In the genomic region with DNA sequence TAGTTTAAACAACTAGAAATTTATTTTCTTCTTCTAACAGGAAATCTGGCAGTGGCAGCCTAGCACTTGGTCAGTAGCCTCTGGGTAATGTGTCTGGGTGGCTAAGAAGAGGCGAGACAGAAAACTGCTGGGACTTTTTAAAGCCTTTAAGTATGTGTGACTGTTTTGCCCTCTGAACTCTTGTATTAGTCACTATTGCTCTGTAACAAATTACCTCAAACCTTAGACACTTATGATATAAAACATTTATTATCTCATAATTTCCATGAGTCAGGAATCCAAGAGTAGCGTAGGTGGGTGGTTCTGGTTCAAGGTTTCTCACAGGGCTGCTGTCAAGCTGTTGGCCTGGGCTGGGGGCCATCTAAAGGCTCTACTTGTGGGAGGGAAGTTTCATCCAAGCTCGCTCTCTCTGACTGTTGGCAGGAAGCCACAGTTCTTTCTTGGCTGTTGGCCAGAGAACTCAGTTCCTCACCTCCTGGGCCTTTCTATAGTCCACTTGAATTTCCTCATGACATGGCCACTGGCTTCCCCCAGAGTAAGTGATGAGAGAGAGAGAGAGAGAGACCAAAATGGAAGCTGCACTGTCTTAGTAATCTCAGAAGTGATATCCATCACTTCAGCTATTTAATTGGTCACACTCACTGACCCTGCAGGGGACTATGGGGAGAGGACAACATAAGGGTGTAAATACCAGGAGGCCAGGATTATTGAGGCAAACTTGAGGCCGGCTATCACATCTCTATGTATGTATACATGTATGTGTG, we compare ENCODE assay signal across 8 cellular contexts. TPM values are rescaled to one million over a fixed set of nuclear protein-coding genes. Genes with fewer than 3 reads are reported as not detected.
DNase-seq lines count a peak whose midpoint lies in the region; ATAC-seq, FAIRE-seq and TF ChIP-seq lines count a peak whose summit lies in the region.

No MANE protein-coding gene starts in this region.

- ATAC-seq in HG03378 (IDR thresholded peaks at IDR 0.05; ENCODE audit: unreplicated experiment) (peak; percentile 65), psoas muscle (peak; percentile 36 to 56 (median 52))

- DNase-seq in GF-D8 (lab: John Stamatoyannopoulos, UW) (peak; percentile 81), RCC 7860 (ENCODE audit: low spot score) (peak; percentile 100), globus pallidus (ENCODE audit: low spot score) (peak; percentile 66), psoas muscle (peak; percentile 88 to 89), type B pancreatic cell (ENCODE audit: extremely low spot score, unreplicated experiment) (peak; percentile 75), retina (no peak)
- DNase-seq in activated T-helper 9 cell treated with anti-CD3 and anti-CD28 coated beads, Interleukin-2, amount 50 U/mL, for 16 hours (ENCODE audit: low read depth), result peak; percentile 65

- H3K4me1 ChIP-seq in psoas muscle, result peaks cover 48% of the 10 kb centered on the region

- no peaks in the 10 kb centered on the region for H3K27me3 ChIP-seq in psoas muscle (ENCODE audit: insufficient read depth in 3 of 3, low read length in 2 of 3)

- no peaks in the 10 kb centered on the region for H3K36me3 ChIP-seq in psoas muscle (ENCODE audit: insufficient read depth in 1 of 2, low read depth in 1 of 2)

- peak overlapping the region; percentile 88 for H3K27ac ChIP-seq in psoas muscle

- TF ChIP-seq CTCF in psoas muscle (IDR thresholded peaks at IDR 0.05), result no peak
- TF ChIP-seq CTCF in type B pancreatic cell (conservative IDR thresholded peaks at IDR 0.05), result no peak

- peak overlapping the region; percentile 60 for H3K4me3 Mint-ChIP-seq in type B pancreatic cell

- intact Hi-C loops in psoas muscle (cut with DNase I), result no loop called here

- no peaks in the 10 kb centered on the region for H3K36me3 Mint-ChIP-seq in type B pancreatic cell

- no peak overlapping the region for H3K4me3 ChIP-seq in psoas muscle

- no peaks in the 10 kb centered on the region for H3K9me3 ChIP-seq in psoas muscle

- FAIRE-seq in RCC 7860 (lab: Jason Lieb, UNC), result peak; percentile 96

- peak overlapping the region; percentile 83 for H3K27ac Mint-ChIP-seq in type B pancreatic cell

- H3K4me1 Mint-ChIP-seq in type B pancreatic cell (ENCODE audit: unreplicated experiment), result peaks cover 42% of the 10 kb centered on the region

- H3K9me3 Mint-ChIP-seq in type B pancreatic cell, result peaks cover 4% of the 10 kb centered on the region

- no peaks in the 10 kb centered on the region for H3K27me3 Mint-ChIP-seq in type B pancreatic cell

- WGBS in psoas muscle, 3 donors, result 29 to 42% (median 37%) methylated on average over 4 of the region's 4 CpGs

RNA-seq across cellular contexts. Expression of a gene that starts 17.4 kb away (rescaled TPM):
- total RNA-seq in psoas muscle (10 to 100 TPM in 3 of 4 donors, 1 to 10 TPM in 1; 6.3 to 25.6 (median 11.5) TPM), type B pancreatic cell (ENCODE audit: low replicate concordance) (13.6 and 14.1 TPM in 2 replicates)
- polyA plus RNA-seq in psoas muscle, result 1 to 10 TPM; 4.3 to 9.0 (median 6.7) TPM

RNA-seq across cellular contexts. Expression of a gene that starts 17.8 kb away (rescaled TPM):
- total RNA-seq in psoas muscle, result 1 to 10 TPM in 1 of 4 donors, under 1 TPM in 2, not detected in 1; 0.47 to 4.3 (median 0.97) TPM
- polyA plus RNA-seq in psoas muscle, result under 1 TPM; 0.05 to 0.15 (median 0.14) TPM
- total RNA-seq in type B pancreatic cell (ENCODE audit: low replicate concordance), result 1.1 and 1.3 TPM in 2 replicates
